25 cellular contexts compared by ENCODE assay signal in genomic region chr3:189655617-189656016, GRCh38. TPM values are rescaled to one million over a fixed set of nuclear protein-coding genes. Genes with fewer than 3 reads are reported as not detected.
DNase-seq lines count a peak whose midpoint lies in the region; ATAC-seq and TF ChIP-seq lines count a peak whose summit lies in the region.
"Had no signal": no experiment of that assay in that cellular context is flagged by ENCODE, and none has a peak within 500 bp of the region (broad histone marks: within the 10 kb centered on the region; RNA-seq: fewer than 3 reads in every experiment).

No MANE protein-coding gene starts in this region.

- peaks cover 3% of the 10 kb centered on the region for H3K4me1 Mint-ChIP-seq in CD14-positive monocyte
- H3K4me1 Mint-ChIP-seq: H9; IgD-negative memory B cell; stimulated activated memory B cell treated with anti-CD40 and anti-IgM and Interleukin-4, amounts not matched to agents 10 μg/mL and 1 μg/mL and 100 μg/mL, for 72 hours had no signal

- in situ Hi-C loops in GM13976 (cut with MboI; ENCODE audit: low sequenced_read_pairs, unreplicated experiment): no loop called here

- ATAC-seq in HG03045 (IDR thresholded peaks at IDR 0.05; ENCODE audit: unreplicated experiment): peak; percentile 49
- ATAC-seq: heart right ventricle; lower lobe of right lung; stimulated activated memory B cell treated with anti-CD40 and anti-IgM and Interleukin-4, amounts not matched to agents 10 μg/mL and 1 μg/mL and 100 μg/mL, for 72 hours had no signal

- DNase-seq in GM13976 (ENCODE audit: low spot score) (peak; percentile 10), GM20000 (ENCODE audit: low spot score) (peak; percentile 9), NOMO-1 treated with DMSO at 0.1 percent for 48 hours (lab: John Stamatoyannopoulos, UW; ENCODE audit: unreplicated experiment) (peak; percentile 90), caudate nucleus (lab: John Stamatoyannopoulos, UW) (no peak), head of caudate nucleus (no peak), CD14-positive monocyte (ENCODE audit: low spot score) (no peak), NCI-H1092 treated with DMSO at 0.1 percent for 48 hours (lab: John Stamatoyannopoulos, UW) (no peak)
- DNase-seq: activated CD4-positive, alpha-beta T cell treated with anti-CD3 and anti-CD28 coated beads, Interleukin-2, amount 50 U/mL, for 48 hours; activated naive CD4-positive, alpha-beta T cell treated with Interleukin-2 at 50 U/mL for 16 hours; activated T-cell treated with anti-CD3 and anti-CD28 coated beads for 4 hours; H9; heart right ventricle; lower lobe of right lung; MM.1S; NCI-H2029 treated with DMSO at 0.1 percent for 48 hours; SHP77 had no signal

- H3K27me3 Mint-ChIP-seq in CD14-positive monocyte (ENCODE audit: low read depth in 3 of 3): no peaks in the 10 kb centered on the region
- H3K27me3 Mint-ChIP-seq: IgD-negative memory B cell; stimulated activated memory B cell treated with anti-CD40 and anti-IgM and Interleukin-4, amounts not matched to agents 10 μg/mL and 1 μg/mL and 100 μg/mL, for 72 hours had no signal

- H3K36me3 Mint-ChIP-seq in CD14-positive monocyte: no peaks in the 10 kb centered on the region
- H3K36me3 Mint-ChIP-seq: stimulated activated memory B cell treated with anti-CD40 and anti-IgM and Interleukin-4, amounts not matched to agents 10 μg/mL and 1 μg/mL and 100 μg/mL, for 72 hours had no signal

- H3K9me3 Mint-ChIP-seq in CD14-positive monocyte: peaks cover 0 to 13% (median under 1%) of the 10 kb centered on the region in 7 donors

- H3K27ac ChIP-seq in caudate nucleus (ENCODE audit: low read depth, low read length): no peak overlapping the region
- H3K27ac ChIP-seq: C4-2B, heart right ventricle, HL-60, lower lobe of right lung, neutrophil, right atrium auricular region, tibial nerve, VCaP had no signal

- no peak overlapping the region for H3K27ac Mint-ChIP-seq in CD14-positive monocyte
- H3K27ac Mint-ChIP-seq: H9; IgD-negative memory B cell; stimulated activated memory B cell treated with anti-CD40 and anti-IgM and Interleukin-4, amounts not matched to agents 10 μg/mL and 1 μg/mL and 100 μg/mL, for 72 hours had no signal

- no peak overlapping the region for H3K4me3 Mint-ChIP-seq in CD14-positive monocyte
- H3K4me3 Mint-ChIP-seq: H9; IgD-negative memory B cell; stimulated activated memory B cell treated with anti-CD40 and anti-IgM and Interleukin-4, amounts not matched to agents 10 μg/mL and 1 μg/mL and 100 μg/mL, for 72 hours had no signal

- TF ChIP-seq CTCF in GM13976 (IDR thresholded peaks at IDR 0.05; ENCODE audit: borderline replicate concordance, control extremely low read depth, extremely low read depth, insufficient read depth, missing control alignments): no peak
- TF ChIP-seq CTCF in GM20000 (IDR thresholded peaks at IDR 0.05; ENCODE audit: extremely low read depth, missing control alignments): no peak
- no peak for TF ChIP-seq CTCF in CD14-positive monocyte (IDR thresholded peaks at IDR 0.05)

- intact Hi-C loops in head of caudate nucleus (cut with DNase I) (no loop called here), CD14-positive monocyte (cut with micrococcal nuclease) (no loop called here)

RNA-seq across cellular contexts. Expression of gene TP63, which starts 24.4 kb away (rescaled TPM):
- polyA plus RNA-seq in CD14-positive monocyte: not detected

Comparison
In these comparisons a context has a peak if more than half of its experiments do, and no peak if none do; other contexts are left out.
1. DNase-seq: peak in GM13976 (single experiment), GM20000 (single experiment) and NOMO-1 treated with DMSO at 0.1 percent for 48 hours (single experiment); none in caudate nucleus (0 of 61), head of caudate nucleus (0 of 42), CD14-positive monocyte (single experiment) and NCI-H1092 treated with DMSO at 0.1 percent for 48 hours (single experiment).